ENCODE assay signal across 4 cellular contexts in the genomic region with DNA sequence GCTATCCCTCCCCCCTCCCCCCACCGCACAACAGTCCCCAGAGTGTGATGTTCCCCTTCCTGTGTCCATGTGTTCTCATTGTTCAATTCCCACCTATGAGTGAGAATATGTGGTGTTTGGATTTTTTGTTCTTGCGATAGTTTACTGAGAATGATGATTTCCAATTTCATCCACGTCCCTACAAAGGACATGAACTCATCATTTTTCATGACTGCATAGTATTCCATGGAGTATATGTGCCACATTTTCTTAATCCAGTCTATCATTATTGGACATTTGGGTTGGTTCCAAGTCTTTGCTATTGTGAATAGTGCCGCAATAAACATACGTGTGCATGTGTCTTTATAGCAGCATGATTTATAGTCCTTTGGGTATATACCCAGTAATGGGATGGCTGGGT.
DNase-seq lines count a peak whose midpoint lies in the region; ATAC-seq, FAIRE-seq and TF ChIP-seq lines count a peak whose summit lies in the region.
"Not testable (repeated sequence)": the region's sequence is repeated elsewhere in the genome, so short reads cannot be mapped to it uniquely, and the experiment has no call there.

No MANE protein-coding gene starts in this region.

- not testable (repeated sequence) for H3K9me1 ChIP-seq in K562 (ENCODE audit: control insufficient read depth, insufficient read depth, low read length)

- H4K20me1 ChIP-seq in K562 (replicated peaks; ENCODE audit: control insufficient read depth, insufficient read depth, low read length) = not testable (repeated sequence)

- not testable (repeated sequence) for H3K9ac ChIP-seq in K562 (ENCODE audit: insufficient read depth in 1 of 2, low read depth in 2 of 2, low read length in 2 of 2)

- H3K4me3 ChIP-seq in HEK293 (ENCODE audit: low read depth, low read length); K562: not testable (repeated sequence)

- not testable (repeated sequence) for TF ChIP-seq RAD21 in K562 (CRISPR knock-in tag; conservative IDR thresholded peaks at IDR 0.05 in 1 of 2, IDR thresholded peaks at IDR 0.05 in 1 of 2)

- H3K4me1 Mint-ChIP-seq in activated naive CD4-positive, alpha-beta T cell treated with anti-CD3 and anti-CD28 coated beads, Interleukin-2, amount 50 U/mL, for 24 hours = not testable (repeated sequence)

- not testable (repeated sequence) for H3K9me3 ChIP-seq in HEK293 (ENCODE audit: control insufficient read depth, insufficient read depth, low read depth, low read length); K562 (replicated peaks; ENCODE audit: control insufficient read depth, insufficient read depth, low read depth, low read length)

- not testable (repeated sequence) for ATAC-seq in K562

- not testable (repeated sequence) for H3K4me3 Mint-ChIP-seq in activated naive CD4-positive, alpha-beta T cell treated with anti-CD3 and anti-CD28 coated beads, Interleukin-2, amount 50 U/mL, for 24 hours

- not testable (repeated sequence) for H3K4me2 ChIP-seq in K562 (ENCODE audit: insufficient read depth, low read length)

- H2AFZ ChIP-seq in K562 (ENCODE audit: low read depth, low read length) = not testable (repeated sequence)

- not testable (repeated sequence) for FAIRE-seq in K562 (lab: Jason Lieb, UNC)

- not testable (repeated sequence) for H3K27me3 ChIP-seq in K562 (ENCODE audit: control insufficient read depth in 2 of 2, insufficient read depth in 2 of 2, low read length in 2 of 2)

- BruUV-seq in K562 (replicated peaks; lab: Mats Ljungman, UMichigan) = not testable (repeated sequence)

- CTCF ChIA-PET in HEK293 (lab: Yijun Ruan, JAX); K562 (lab: Yijun Ruan, JAX; ENCODE audit: low intra/inter-chr PET ratio): not testable (repeated sequence)

- H3K36me3 ChIP-seq in HEK293 (ENCODE audit: control insufficient read depth in 2 of 2, insufficient read depth in 1 of 2, low read length in 2 of 2); K562 (ENCODE audit: control insufficient read depth, insufficient read depth, low read length): not testable (repeated sequence)

- not testable (repeated sequence) for H3K27ac ChIP-seq in HEK293 (ENCODE audit: extremely low read depth, low read depth, low read length); K562 (ENCODE audit: extremely low read depth, low read depth, low read length)
- H3K27ac ChIP-seq in VCaP = peak overlapping the region; percentile 95

- not testable (repeated sequence) for H3K27me3 Mint-ChIP-seq in activated naive CD4-positive, alpha-beta T cell treated with anti-CD3 and anti-CD28 coated beads, Interleukin-2, amount 50 U/mL, for 24 hours

- intact Hi-C loops in K562 (cut with micrococcal nuclease) = not testable (repeated sequence)

- H3K4me1 ChIP-seq in HEK293 (ENCODE audit: control insufficient read depth, insufficient read depth, low read length); K562 (replicated peaks in 1 of 2; ENCODE audit: control insufficient read depth in 2 of 2, insufficient read depth in 2 of 2, low read length in 2 of 2): not testable (repeated sequence)

- not testable (repeated sequence) for TF ChIP-seq EP300 in K562 (IDR thresholded peaks at IDR 0.05; ENCODE audit: low read length)

- POLR2A ChIA-PET in HEK293 (lab: Yijun Ruan, JAX); K562 (lab: Yijun Ruan, JAX): not testable (repeated sequence)

- WGBS in K562 (ENCODE audit: insufficient coverage, low coverage, missing lambda C conversion rate) = 0% methylated on average over 2 of the region's 5 CpGs

- not testable (repeated sequence) for H3K79me2 ChIP-seq in K562 (ENCODE audit: control insufficient read depth, insufficient read depth, low read length)

- in situ Hi-C loops in K562 (cut with MboI) = not testable (repeated sequence)

- H3K27ac Mint-ChIP-seq in activated naive CD4-positive, alpha-beta T cell treated with anti-CD3 and anti-CD28 coated beads, Interleukin-2, amount 50 U/mL, for 24 hours = peak overlapping the region; percentile 36

- H3K9me3 Mint-ChIP-seq in activated naive CD4-positive, alpha-beta T cell treated with anti-CD3 and anti-CD28 coated beads, Interleukin-2, amount 50 U/mL, for 24 hours = not testable (repeated sequence)

- not testable (repeated sequence) for TF ChIP-seq CTCF in HEK293 (tag by site-specific recombination; IDR thresholded peaks at IDR 0.05); VCaP (conservative IDR thresholded peaks at IDR 0.05); K562 (IDR thresholded peaks at IDR 0.05 in 2 of 3, conservative IDR thresholded peaks at IDR 0.05 in 1 of 3; ENCODE audit: insufficient read depth in 2 of 3, low read depth in 1 of 3, low read length in 3 of 3)

- not testable (repeated sequence) for H3K36me3 Mint-ChIP-seq in activated naive CD4-positive, alpha-beta T cell treated with anti-CD3 and anti-CD28 coated beads, Interleukin-2, amount 50 U/mL, for 24 hours

- TF ChIP-seq POLR2A in K562 (conservative IDR thresholded peaks at IDR 0.05) = not testable (repeated sequence)

- not testable (repeated sequence) for DNase-seq in K562 (ENCODE audit: extremely low read depth in 1 of 4, low spot score in 3 of 4)

TF ChIP-seq in HEK293, 187 proteins besides CTCF, POLR2A, EP300 and RAD21:
- 0 out of 2 replicates have a peak, but pooled peaks have one; percentile 54 for TF ChIP-seq ZNF280D (tag by site-specific recombination; IDR thresholded peaks at IDR 0.05)
- TF ChIP-seq ZNF146 (tag by site-specific recombination; IDR thresholded peaks at IDR 0.05) = peak; percentile 84

TF ChIP-seq in K562, 482 proteins besides CTCF, POLR2A, EP300 and RAD21:
- TF ChIP-seq ZNF146 (CRISPR knock-in tag; IDR thresholded peaks at IDR 0.05; ENCODE audit: unreplicated experiment) = peak; percentile 12
TF ChIP-seq in K562: peak in this region for 1; not testable (repeated sequence) for 481.
